Comparison of ENCODE assay signal across 1 cellular context in genomic region chr17:41781404-41782110, GRCh38.
TF ChIP-seq lines count a peak whose summit lies in the region.

No MANE protein-coding gene starts in this region.

TF ChIP-seq in H1, 55 proteins besides CTCF, POLR2A, EP300 and RAD21:
- TF ChIP-seq USF2 (IDR thresholded peaks at IDR 0.05; ENCODE audit: low read length) (no peak), RBBP5 (IDR thresholded peaks at IDR 0.05; ENCODE audit: borderline replicate concordance, low read depth, low read length) (no peak), CHD7 (IDR thresholded peaks at IDR 0.05; ENCODE audit: insufficient replicate concordance, low read length) (no peak), CBX8 (IDR thresholded peaks at IDR 0.05; ENCODE audit: borderline replicate concordance, low read depth, low read length) (no peak), POU5F1 (IDR thresholded peaks at IDR 0.05; ENCODE audit: low read depth, low read length) (no peak), TBP (IDR thresholded peaks at IDR 0.05; ENCODE audit: low read depth, low read length) (no peak), SP4 (IDR thresholded peaks at IDR 0.05; ENCODE audit: low read length) (no peak), YY1 (IDR thresholded peaks at IDR 0.05; ENCODE audit: low read depth, low read length) (no peak)
